ENCODE assay signal across 8 cellular contexts in the genomic region with DNA sequence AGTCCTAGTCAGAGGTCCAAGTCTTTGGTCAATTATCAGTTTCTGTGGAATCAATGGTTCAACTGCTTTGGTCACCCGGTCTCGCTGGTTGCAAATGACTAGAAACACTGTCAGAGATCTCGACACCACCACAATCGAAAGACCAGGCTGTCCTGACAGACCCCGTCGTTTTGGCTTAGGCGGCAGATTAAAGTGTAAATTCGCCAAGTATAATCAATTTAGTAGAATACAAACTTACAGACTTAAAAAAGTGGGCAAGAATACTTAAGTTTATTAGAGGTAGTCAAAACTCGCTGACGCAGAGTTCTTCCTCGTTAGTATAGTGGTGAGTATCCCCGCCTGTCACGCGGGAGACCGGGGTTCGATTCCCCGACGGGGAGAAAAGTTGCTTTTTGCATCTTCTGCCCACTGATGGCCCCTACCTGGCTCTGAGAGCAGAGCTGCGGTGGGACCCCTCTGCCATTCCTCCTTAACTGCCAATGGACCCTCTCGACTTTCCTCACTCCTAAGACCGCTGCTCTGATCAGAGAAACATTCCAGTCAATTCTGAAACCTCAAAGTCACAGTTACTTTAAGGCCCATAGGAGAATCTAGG. TPM values are rescaled to one million over a fixed set of nuclear protein-coding genes. Genes with fewer than 3 reads are reported as not detected.
DNase-seq lines count a peak whose midpoint lies in the region; ATAC-seq and TF ChIP-seq lines count a peak whose summit lies in the region.

No MANE protein-coding gene starts in this region.

- no peaks in the 10 kb centered on the region for H3K36me3 Mint-ChIP-seq in activated T-helper 2 cell treated with anti-CD3 and anti-CD28 coated beads, Interferon-gamma antibody, Interleukin-2, Interleukin-4, amounts not matched to agents 10 μg/mL and 5 μg/mL and 100 μg/mL, durations not matched to agents 14 hours and 24 hours and 36 hours (ENCODE audit: low read depth)

- H3K27me3 ChIP-seq in HUES48 (ENCODE audit: control insufficient read depth, insufficient read depth, low read length) (no peaks in the 10 kb centered on the region), foreskin keratinocyte (no peaks in the 10 kb centered on the region), testis (peaks cover 3% of the 10 kb centered on the region)

- H3K4me3 ChIP-seq in HUES48 (ENCODE audit: low read depth, low read length) (peak overlapping the region; percentile 86), testis (peak overlapping the region; percentile 52 to 54)

- ATAC-seq in GM18861 (IDR thresholded peaks at IDR 0.05; ENCODE audit: unreplicated experiment) (peak; percentile 30), foreskin keratinocyte (peak; percentile 45)

- peak overlapping the region; percentile 37 for H3K9ac ChIP-seq in HUES48 (ENCODE audit: low read depth, low read length)

- peak; percentile 72 for DNase-seq in A172 (ENCODE audit: low spot score)
- DNase-seq in RWPE1 (ENCODE audit: low spot score), result peak; percentile 17
- DNase-seq in activated T-helper 2 cell treated with anti-CD3 and anti-CD28 coated beads, Interferon-gamma antibody, Interleukin-2, Interleukin-4, amounts not matched to agents 10 μg/mL and 5 μg/mL and 100 μg/mL, durations not matched to agents 14 hours and 24 hours and 36 hours (ENCODE audit: low spot score), result peak; percentile 63
- peak; percentile 34 to 64 for DNase-seq in foreskin keratinocyte
- DNase-seq in nucleus accumbens (lab: John Stamatoyannopoulos, UW), result peak in 31 of 56 donors; percentile 1 to 68 (median 23)
- DNase-seq in testis, result peak; percentile 56

- no peak for TF ChIP-seq POLR2A in testis (IDR thresholded peaks at IDR 0.05)

- CTCF ChIA-PET in RWPE1 (lab: Yijun Ruan, JAX), result interaction anchor here (0.7 kb wide), 1 partner anchor 327 kb away, joined by 5 read pairs; no protein-coding TSS in a partner anchor

- peaks cover 32% of the 10 kb centered on the region for H3K27me3 Mint-ChIP-seq in activated T-helper 2 cell treated with anti-CD3 and anti-CD28 coated beads, Interferon-gamma antibody, Interleukin-2, Interleukin-4, amounts not matched to agents 10 μg/mL and 5 μg/mL and 100 μg/mL, durations not matched to agents 14 hours and 24 hours and 36 hours (ENCODE audit: low read depth)

- POLR2A ChIA-PET in RWPE1 (lab: Yijun Ruan, JAX; ENCODE audit: low non-redundant PET), result no interaction called here

- H3K27ac ChIP-seq in HUES48 (ENCODE audit: low read depth, low read length), result peak overlapping the region; percentile 61
- no peak overlapping the region for H3K27ac ChIP-seq in RWPE1
- peak overlapping the region; percentile 45 for H3K27ac ChIP-seq in foreskin keratinocyte
- H3K27ac ChIP-seq in testis, result peak overlapping the region in 1 of 2 donors; percentile 7

- H3K36me3 ChIP-seq in HUES48 (ENCODE audit: control insufficient read depth, insufficient read depth, low read length), result no peaks in the 10 kb centered on the region
- no peaks in the 10 kb centered on the region for H3K36me3 ChIP-seq in testis (ENCODE audit: low read depth, missing control alignments)

- peaks cover 23% of the 10 kb centered on the region for H3K4me1 Mint-ChIP-seq in activated T-helper 2 cell treated with anti-CD3 and anti-CD28 coated beads, Interferon-gamma antibody, Interleukin-2, Interleukin-4, amounts not matched to agents 10 μg/mL and 5 μg/mL and 100 μg/mL, durations not matched to agents 14 hours and 24 hours and 36 hours (ENCODE audit: low read depth)

- peak overlapping the region; percentile 23 for H3K27ac Mint-ChIP-seq in activated T-helper 2 cell treated with anti-CD3 and anti-CD28 coated beads, Interferon-gamma antibody, Interleukin-2, Interleukin-4, amounts not matched to agents 10 μg/mL and 5 μg/mL and 100 μg/mL, durations not matched to agents 14 hours and 24 hours and 36 hours

- H3K4me1 ChIP-seq in HUES48 (ENCODE audit: control insufficient read depth, insufficient read depth, low read length) (peaks cover 9% of the 10 kb centered on the region), foreskin keratinocyte (peaks cover 4% of the 10 kb centered on the region), testis (no peaks in the 10 kb centered on the region)

- H3K4me3 Mint-ChIP-seq in activated T-helper 2 cell treated with anti-CD3 and anti-CD28 coated beads, Interferon-gamma antibody, Interleukin-2, Interleukin-4, amounts not matched to agents 10 μg/mL and 5 μg/mL and 100 μg/mL, durations not matched to agents 14 hours and 24 hours and 36 hours (ENCODE audit: low read depth), result peak overlapping the region; percentile 88

- no peak for TF ChIP-seq CTCF in RWPE1 (conservative IDR thresholded peaks at IDR 0.05; ENCODE audit: low read depth)
- TF ChIP-seq CTCF in foreskin keratinocyte (conservative IDR thresholded peaks at IDR 0.05), result no peak
- no peak for TF ChIP-seq CTCF in testis (IDR thresholded peaks at IDR 0.05)

- H3K9me3 Mint-ChIP-seq in activated T-helper 2 cell treated with anti-CD3 and anti-CD28 coated beads, Interferon-gamma antibody, Interleukin-2, Interleukin-4, amounts not matched to agents 10 μg/mL and 5 μg/mL and 100 μg/mL, durations not matched to agents 14 hours and 24 hours and 36 hours, result no peaks in the 10 kb centered on the region

- H3K9me3 ChIP-seq in HUES48 (ENCODE audit: control insufficient read depth, insufficient read depth, low read length) (no peaks in the 10 kb centered on the region), testis (no peaks in the 10 kb centered on the region)

- intact Hi-C loops in activated T-helper 2 cell treated with anti-CD3 and anti-CD28 coated beads, Interferon-gamma antibody, Interleukin-2, Interleukin-4, amounts not matched to agents 10 μg/mL and 5 μg/mL and 100 μg/mL, durations not matched to agents 14 hours and 24 hours and 36 hours (cut with micrococcal nuclease), result loop anchor here (1.0 to 10.0 kb wide), 9 partner anchors 8 to 346 kb away; a partner anchor contains a TSS
- intact Hi-C loops in testis (cut with DNase I; ENCODE audit: low total_unique reads), result no loop called here

- 4% methylated on average over 21 of the region's 21 CpGs for WGBS in testis, 2 donors

RNA-seq across cellular contexts. Expression of a gene that starts 30.6 kb away (rescaled TPM):
- total RNA-seq in A172 (2014; rRNA removed; shearing (Covaris generic)), result 11.8 and 14.2 TPM in 2 replicates
- total RNA-seq in activated T-helper 2 cell treated with anti-CD3 and anti-CD28 coated beads, Interferon-gamma antibody, Interleukin-2, Interleukin-4, amounts not matched to agents 10 μg/mL and 5 μg/mL and 100 μg/mL, durations not matched to agents 14 hours and 24 hours and 36 hours, result 8.4 and 9.2 TPM in 2 replicates
- total RNA-seq in foreskin keratinocyte (4.9 and 5.4 TPM in 2 replicates), testis (10 to 100 TPM; 11.9 to 17.5 TPM)
- polyA plus RNA-seq in foreskin keratinocyte (1.5 and 1.9 TPM in 2 replicates), testis (ENCODE audit: insufficient read depth, low read depth, low replicate concordance) (11.4 TPM)

Comparison
In these comparisons a context has a peak if more than half of its experiments do, and no peak if none do; other contexts are left out.
1. DNase-seq: peak in every context shown above with its lines; median percentile 72 in A172; 63 in activated T-helper 2 cell treated with anti-CD3 and anti-CD28 coated beads, Interferon-gamma antibody, Interleukin-2, Interleukin-4, amounts not matched to agents 10 μg/mL and 5 μg/mL and 100 μg/mL, durations not matched to agents 14 hours and 24 hours and 36 hours; 56 in testis; 49 in foreskin keratinocyte; 23 in nucleus accumbens; 17 in RWPE1.